In the genomic region with DNA sequence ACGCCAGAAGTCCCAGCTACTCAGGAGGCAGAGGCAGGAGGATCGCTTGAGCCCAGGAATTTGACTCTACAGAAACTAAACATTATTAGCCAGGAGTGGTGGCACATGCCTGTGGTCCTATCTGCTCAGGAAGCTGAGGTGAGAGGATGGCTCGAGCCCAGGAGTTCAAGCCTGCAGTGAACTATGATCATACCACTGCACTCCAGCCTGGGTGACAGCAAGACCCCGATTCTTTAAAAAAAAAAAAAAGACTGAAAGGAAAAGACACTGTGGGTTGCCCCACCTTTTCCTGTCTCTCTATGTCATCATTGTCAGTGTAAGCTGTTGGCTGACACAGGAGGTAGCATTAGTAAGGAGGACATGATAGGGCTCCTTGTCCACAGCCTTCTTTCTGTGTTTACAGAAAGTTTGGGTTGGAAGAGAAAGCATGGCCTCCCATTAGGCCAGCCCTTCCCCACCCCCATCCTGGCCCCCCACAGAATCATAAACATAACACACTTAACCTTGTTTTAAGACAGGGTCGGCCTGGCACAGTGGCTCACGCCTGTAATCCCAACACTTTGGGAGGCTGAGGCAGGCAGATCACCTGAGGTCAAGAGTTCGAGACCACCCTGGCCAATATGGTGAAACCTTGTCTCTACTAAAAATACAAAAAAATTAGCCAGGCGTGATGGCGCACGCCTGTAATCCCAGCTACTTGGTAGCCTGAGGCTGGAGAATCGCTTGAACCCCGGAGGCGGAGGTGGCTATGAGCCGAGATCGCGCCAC, we compare ENCODE assay signal across 12 cellular contexts. TPM values are rescaled to one million over a fixed set of nuclear protein-coding genes. Genes with fewer than 3 reads are reported as not detected.
A peak's percentile ranks its signal among the peaks of the same experiment; 100 is the strongest.
DNase-seq lines count a peak whose midpoint lies in the region; ATAC-seq and TF ChIP-seq lines count a peak whose summit lies in the region.
"Had no signal": no experiment of that assay in that cellular context is flagged by ENCODE, and none has a peak within 500 bp of the region (broad histone marks: within the 10 kb centered on the region; RNA-seq: fewer than 3 reads in every experiment).

No MANE protein-coding gene starts in this region.

- peak overlapping the region in 12 of 21 experiments; percentile 18 to 85 (median 56) for H3K27ac ChIP-seq in skin epidermis
- H3K27ac ChIP-seq: esophagus muscularis mucosa, suprapubic skin had no signal

- no peak for TF ChIP-seq CTCF in NB4 (IDR thresholded peaks at IDR 0.05; ENCODE audit: low read depth, low read length)

- POLR2A ChIA-PET in activated CD4-positive, alpha-beta T cell treated with anti-CD3 and anti-CD28 coated beads for 36 hours (lab: Charles Lee) = interaction anchor here (1.0 to 1.4 kb wide), 5 partner anchors 14 to 66 kb away, joined by 3 to 7 read pairs (median 5); partner anchors contain the start of genes NIPAL3 and RCAN3

- peak overlapping the region; percentile 60 for H3K4me3 Mint-ChIP-seq in activated CD4-positive, alpha-beta T cell treated with anti-CD3 and anti-CD28 coated beads for 36 hours

- H3K4me1 Mint-ChIP-seq in activated CD4-positive, alpha-beta T cell treated with anti-CD3 and anti-CD28 coated beads for 36 hours = peaks cover 65% of the 10 kb centered on the region

- H3K4me3 ChIP-seq in NB4 (ENCODE audit: low read depth, low read length) (no peak overlapping the region), skin epidermis (no peak overlapping the region)
- H3K4me3 ChIP-seq: esophagus muscularis mucosa, suprapubic skin had no signal

- H3K27me3 Mint-ChIP-seq in activated CD4-positive, alpha-beta T cell treated with anti-CD3 and anti-CD28 coated beads for 36 hours = no peaks in the 10 kb centered on the region

- no peak for TF ChIP-seq POLR2A in NB4 (IDR thresholded peaks at IDR 0.05; ENCODE audit: extremely low read depth, insufficient read length)

- peak; percentile 53 for ATAC-seq in activated CD4-positive, alpha-beta T cell treated with anti-CD3 and anti-CD28 coated beads for 36 hours
- peak; percentile 13 to 15 for ATAC-seq in activated naive CD4-positive, alpha-beta T cell treated with anti-CD3 and anti-CD28 coated beads, Interleukin-2, amount 50 U/mL, for 72 hours
- ATAC-seq in HG03159 (IDR thresholded peaks at IDR 0.05; ENCODE audit: unreplicated experiment) = no peak
- ATAC-seq in GM18498 (IDR thresholded peaks at IDR 0.05; ENCODE audit: unreplicated experiment) = no peak
- ATAC-seq: PC-3 had no signal

- H3K27ac Mint-ChIP-seq in activated CD4-positive, alpha-beta T cell treated with anti-CD3 and anti-CD28 coated beads for 36 hours = peak overlapping the region; percentile 97
- H3K27ac Mint-ChIP-seq in activated naive CD4-positive, alpha-beta T cell treated with anti-CD3 and anti-CD28 coated beads, Interleukin-2, amount 50 U/mL, for 72 hours = peak overlapping the region; percentile 92 to 95

- H3K36me3 Mint-ChIP-seq in activated CD4-positive, alpha-beta T cell treated with anti-CD3 and anti-CD28 coated beads for 36 hours (ENCODE audit: low read depth) = peaks cover 22% of the 10 kb centered on the region
- H3K36me3 Mint-ChIP-seq in activated naive CD4-positive, alpha-beta T cell treated with anti-CD3 and anti-CD28 coated beads, Interleukin-2, amount 50 U/mL, for 72 hours = peaks cover 0 to 29% of the 10 kb centered on the region in 2 donors

- CTCF ChIA-PET in activated CD4-positive, alpha-beta T cell treated with anti-CD3 and anti-CD28 coated beads for 36 hours (lab: Charles Lee) = interaction anchor here (0.5 to 2.8 kb wide), 10 partner anchors 10 to 464 kb away, joined by 3 to 15 read pairs (median 4); partner anchors contain the start of gene NIPAL3

- H3K9me3 Mint-ChIP-seq in activated CD4-positive, alpha-beta T cell treated with anti-CD3 and anti-CD28 coated beads for 36 hours (ENCODE audit: low read depth) = peaks cover 1% of the 10 kb centered on the region
- H3K9me3 Mint-ChIP-seq in activated naive CD4-positive, alpha-beta T cell treated with anti-CD3 and anti-CD28 coated beads, Interleukin-2, amount 50 U/mL, for 72 hours = peaks cover 0 to 5% of the 10 kb centered on the region in 2 donors

- intact Hi-C loops in activated CD4-positive, alpha-beta T cell treated with anti-CD3 and anti-CD28 coated beads for 36 hours (cut with DNase I, micrococcal nuclease) = loop anchor here (1.0 to 10.0 kb wide), 7 partner anchors 53 to 543 kb away; partner anchors contain the start of genes NIPAL3 (in 1 of the 2) and PNRC2 (in 1 of the 2)

- DNase-seq in activated CD4-positive, alpha-beta T cell treated with anti-CD3 and anti-CD28 coated beads for 36 hours = peak; percentile 39
- DNase-seq in activated CD4-positive, alpha-beta T cell treated with anti-CD3 and anti-CD28 coated beads for 48 hours = no peak
- DNase-seq in NB4 (ENCODE audit: low read depth) (peak; percentile 51), kidney glomerular epithelial cell (lab: John Stamatoyannopoulos, UW) (no peak)
- no peak for DNase-seq in activated naive CD4-positive, alpha-beta T cell treated with anti-CD3 and anti-CD28 coated beads, Interleukin-2, amount 50 U/mL, for 72 hours (ENCODE audit: low spot score in 2 of 2)
- DNase-seq: NCI-H1694 treated with DMSO at 0.1 percent for 48 hours, PC-3 had no signal

RNA-seq across cellular contexts. Expression of gene RCAN3, which starts 20.6 kb away (rescaled TPM):
- total RNA-seq in activated CD4-positive, alpha-beta T cell treated with anti-CD3 and anti-CD28 coated beads for 36 hours = 10 to 100 TPM; 62.3 to 67.5 TPM
- total RNA-seq in activated naive CD4-positive, alpha-beta T cell treated with anti-CD3 and anti-CD28 coated beads, Interleukin-2, amount 50 U/mL, for 72 hours = 10 to 100 TPM; 43.6 to 51.8 TPM

Comparison
In these comparisons a context has a peak if more than half of its experiments do, and no peak if none do; other contexts are left out.
1. DNase-seq: peak in activated CD4-positive, alpha-beta T cell treated with anti-CD3 and anti-CD28 coated beads for 36 hours (single experiment) and NB4 (single experiment); none in activated CD4-positive, alpha-beta T cell treated with anti-CD3 and anti-CD28 coated beads for 48 hours (single experiment), activated naive CD4-positive, alpha-beta T cell treated with anti-CD3 and anti-CD28 coated beads, Interleukin-2, amount 50 U/mL, for 72 hours (0 of 2) and kidney glomerular epithelial cell (single experiment).
2. ATAC-seq: peak in activated CD4-positive, alpha-beta T cell treated with anti-CD3 and anti-CD28 coated beads for 36 hours (single experiment) and activated naive CD4-positive, alpha-beta T cell treated with anti-CD3 and anti-CD28 coated beads, Interleukin-2, amount 50 U/mL, for 72 hours (2 of 2); none in HG03159 (single experiment) and GM18498 (single experiment).